Comparison of ENCODE assay signal across 1 cellular context in the genomic region with DNA sequence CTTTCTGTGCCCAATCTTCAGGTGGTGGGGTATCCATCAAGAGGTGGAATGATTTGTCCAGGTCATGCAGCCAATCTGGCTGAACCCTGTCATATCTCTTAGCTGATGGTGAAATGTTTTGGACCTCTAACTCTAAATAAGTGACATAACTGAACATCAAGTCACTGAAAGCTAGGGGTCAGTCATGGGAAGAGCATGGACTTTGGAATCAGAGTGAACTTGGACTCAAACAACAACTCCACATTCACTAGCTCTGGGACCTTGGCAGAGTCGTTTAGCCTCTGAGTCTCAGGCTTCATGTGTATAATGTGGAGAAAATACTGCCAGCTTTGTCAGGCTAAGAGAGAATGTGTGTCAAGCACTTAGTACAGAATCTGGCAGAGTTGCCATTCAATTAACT.
TF ChIP-seq lines count a peak whose summit lies in the region.

No MANE protein-coding gene starts in this region.

TF ChIP-seq in WTC11, 78 proteins besides CTCF, POLR2A, EP300 and RAD21 (continued from another document):
- TF ChIP-seq ERG (CRISPR knock-in tag; IDR thresholded peaks at IDR 0.05) (no peak), CBFB (CRISPR knock-in tag; IDR thresholded peaks at IDR 0.05; ENCODE audit: low read depth) (no peak), MXD4 (CRISPR knock-in tag; IDR thresholded peaks at IDR 0.05; ENCODE audit: borderline replicate concordance) (no peak), E2F5 (CRISPR knock-in tag; IDR thresholded peaks at IDR 0.05) (no peak), ATF6 (CRISPR knock-in tag; IDR thresholded peaks at IDR 0.05) (no peak), FOXJ3 (CRISPR knock-in tag; IDR thresholded peaks at IDR 0.05; ENCODE audit: borderline replicate concordance) (no peak), ATF2 (CRISPR knock-in tag; IDR thresholded peaks at IDR 0.05; ENCODE audit: borderline replicate concordance, low read depth) (no peak)
- TF ChIP-seq, protein P1, sequence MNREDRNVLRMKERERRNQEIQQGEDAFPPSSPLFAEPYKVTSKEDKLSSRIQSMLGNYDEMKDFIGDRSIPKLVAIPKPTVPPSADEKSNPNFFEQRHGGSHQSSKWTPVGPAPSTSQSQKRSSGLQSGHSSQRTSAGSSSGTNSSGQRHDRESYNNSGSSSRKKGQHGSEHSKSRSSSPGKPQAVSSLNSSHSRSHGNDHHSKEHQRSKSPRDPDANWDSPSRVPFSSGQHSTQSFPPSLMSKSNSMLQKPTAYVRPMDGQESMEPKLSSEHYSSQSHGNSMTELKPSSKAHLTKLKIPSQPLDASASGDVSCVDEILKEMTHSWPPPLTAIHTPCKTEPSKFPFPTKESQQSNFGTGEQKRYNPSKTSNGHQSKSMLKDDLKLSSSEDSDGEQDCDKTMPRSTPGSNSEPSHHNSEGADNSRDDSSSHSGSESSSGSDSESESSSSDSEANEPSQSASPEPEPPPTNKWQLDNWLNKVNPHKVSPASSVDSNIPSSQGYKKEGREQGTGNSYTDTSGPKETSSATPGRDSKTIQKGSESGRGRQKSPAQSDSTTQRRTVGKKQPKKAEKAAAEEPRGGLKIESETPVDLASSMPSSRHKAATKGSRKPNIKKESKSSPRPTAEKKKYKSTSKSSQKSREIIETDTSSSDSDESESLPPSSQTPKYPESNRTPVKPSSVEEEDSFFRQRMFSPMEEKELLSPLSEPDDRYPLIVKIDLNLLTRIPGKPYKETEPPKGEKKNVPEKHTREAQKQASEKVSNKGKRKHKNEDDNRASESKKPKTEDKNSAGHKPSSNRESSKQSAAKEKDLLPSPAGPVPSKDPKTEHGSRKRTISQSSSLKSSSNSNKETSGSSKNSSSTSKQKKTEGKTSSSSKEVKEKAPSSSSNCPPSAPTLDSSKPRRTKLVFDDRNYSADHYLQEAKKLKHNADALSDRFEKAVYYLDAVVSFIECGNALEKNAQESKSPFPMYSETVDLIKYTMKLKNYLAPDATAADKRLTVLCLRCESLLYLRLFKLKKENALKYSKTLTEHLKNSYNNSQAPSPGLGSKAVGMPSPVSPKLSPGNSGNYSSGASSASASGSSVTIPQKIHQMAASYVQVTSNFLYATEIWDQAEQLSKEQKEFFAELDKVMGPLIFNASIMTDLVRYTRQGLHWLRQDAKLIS (CRISPR knock-in tag; IDR thresholded peaks at IDR 0.05; ENCODE audit: borderline replicate concordance): no peak
